Comparison of ENCODE assay signal across 1 cellular context in the genomic region with DNA sequence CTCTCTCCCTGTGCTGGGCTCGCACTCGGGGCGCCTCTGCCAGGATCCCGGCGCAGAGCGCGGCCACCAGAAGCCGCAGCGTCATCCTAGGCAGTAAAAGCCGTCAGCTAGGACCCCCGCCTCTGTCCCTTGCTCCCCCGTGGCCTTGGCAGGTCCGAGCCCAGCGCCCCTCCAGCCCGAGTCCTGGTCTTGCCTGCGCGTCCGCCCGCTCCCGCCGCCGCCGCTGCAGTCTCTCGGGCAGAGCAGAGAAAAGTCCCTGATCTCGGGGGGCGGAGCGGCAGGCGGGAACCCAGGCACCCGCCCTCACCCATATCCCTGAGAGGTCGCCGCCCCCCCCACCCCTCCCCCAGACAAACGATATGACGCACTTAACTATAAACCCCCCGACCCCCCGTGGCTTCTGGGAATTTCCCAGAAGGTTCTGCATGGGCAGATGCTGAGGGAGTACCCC.
TF ChIP-seq lines count a peak whose summit lies in the region.

A gene (minus strand): TSS at position 255 of the 451 bp plus-strand sequence. CDS start 170 bp downstream, at position 85.

TF ChIP-seq in GM12878, 131 proteins besides CTCF, POLR2A, EP300 and RAD21 (continued from another document):
- TF ChIP-seq, protein P1, sequence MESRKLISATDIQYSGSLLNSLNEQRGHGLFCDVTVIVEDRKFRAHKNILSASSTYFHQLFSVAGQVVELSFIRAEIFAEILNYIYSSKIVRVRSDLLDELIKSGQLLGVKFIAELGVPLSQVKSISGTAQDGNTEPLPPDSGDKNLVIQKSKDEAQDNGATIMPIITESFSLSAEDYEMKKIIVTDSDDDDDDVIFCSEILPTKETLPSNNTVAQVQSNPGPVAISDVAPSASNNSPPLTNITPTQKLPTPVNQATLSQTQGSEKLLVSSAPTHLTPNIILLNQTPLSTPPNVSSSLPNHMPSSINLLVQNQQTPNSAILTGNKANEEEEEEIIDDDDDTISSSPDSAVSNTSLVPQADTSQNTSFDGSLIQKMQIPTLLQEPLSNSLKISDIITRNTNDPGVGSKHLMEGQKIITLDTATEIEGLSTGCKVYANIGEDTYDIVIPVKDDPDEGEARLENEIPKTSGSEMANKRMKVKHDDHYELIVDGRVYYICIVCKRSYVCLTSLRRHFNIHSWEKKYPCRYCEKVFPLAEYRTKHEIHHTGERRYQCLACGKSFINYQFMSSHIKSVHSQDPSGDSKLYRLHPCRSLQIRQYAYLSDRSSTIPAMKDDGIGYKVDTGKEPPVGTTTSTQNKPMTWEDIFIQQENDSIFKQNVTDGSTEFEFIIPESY (IDR thresholded peaks at IDR 0.05): no peak
- no peak for TF ChIP-seq NBN (IDR thresholded peaks at IDR 0.05)
- no peak for TF ChIP-seq RBBP5 (conservative IDR thresholded peaks at IDR 0.05)
- TF ChIP-seq, protein P2, sequence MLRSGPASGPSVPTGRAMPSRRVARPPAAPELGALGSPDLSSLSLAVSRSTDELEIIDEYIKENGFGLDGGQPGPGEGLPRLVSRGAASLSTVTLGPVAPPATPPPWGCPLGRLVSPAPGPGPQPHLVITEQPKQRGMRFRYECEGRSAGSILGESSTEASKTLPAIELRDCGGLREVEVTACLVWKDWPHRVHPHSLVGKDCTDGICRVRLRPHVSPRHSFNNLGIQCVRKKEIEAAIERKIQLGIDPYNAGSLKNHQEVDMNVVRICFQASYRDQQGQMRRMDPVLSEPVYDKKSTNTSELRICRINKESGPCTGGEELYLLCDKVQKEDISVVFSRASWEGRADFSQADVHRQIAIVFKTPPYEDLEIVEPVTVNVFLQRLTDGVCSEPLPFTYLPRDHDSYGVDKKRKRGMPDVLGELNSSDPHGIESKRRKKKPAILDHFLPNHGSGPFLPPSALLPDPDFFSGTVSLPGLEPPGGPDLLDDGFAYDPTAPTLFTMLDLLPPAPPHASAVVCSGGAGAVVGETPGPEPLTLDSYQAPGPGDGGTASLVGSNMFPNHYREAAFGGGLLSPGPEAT (IDR thresholded peaks at IDR 0.05; ENCODE audit: low read depth): no peak
- no peak for TF ChIP-seq HDAC2 (IDR thresholded peaks at IDR 0.05)
